In genomic region chr11:59777104-59777503, GRCh38 we compare ENCODE assay signal across 26 cellular contexts. TPM values are rescaled to one million over a fixed set of nuclear protein-coding genes. Genes with fewer than 3 reads are reported as not detected.
A peak's percentile ranks its signal among the peaks of the same experiment; 100 is the strongest.
DNase-seq lines count a peak whose midpoint lies in the region; ATAC-seq and TF ChIP-seq lines count a peak whose summit lies in the region.
"Had no signal": no experiment of that assay in that cellular context is flagged by ENCODE, and none has a peak within 500 bp of the region (broad histone marks: within the 10 kb centered on the region; RNA-seq: fewer than 3 reads in every experiment).

No MANE protein-coding gene starts in this region.

- no peak overlapping the region for H4K91ac ChIP-seq in mesenchymal stem cell (ENCODE audit: low read length)

- no TSS peak for BruUV-seq in mammary epithelial cell (replicated peaks; lab: Mats Ljungman, UMichigan)

- peak overlapping the region; percentile 66 for H3K27ac Mint-ChIP-seq in activated CD8-positive, alpha-beta memory T cell treated with anti-CD3 and anti-CD28 coated beads, Interleukin-2, amount 10 ng/mL, durations not matched to agents 7 days and 5 days
- H3K27ac Mint-ChIP-seq in type B pancreatic cell, result peak overlapping the region; percentile 83
- H3K27ac Mint-ChIP-seq: activated naive CD8-positive, alpha-beta T cell treated with anti-CD3 and anti-CD28 coated beads for 36 hours; B cell had no signal

- intact Hi-C loops in body of pancreas (cut with DNase I), result no loop called here
- intact Hi-C loops in mammary epithelial cell (cut with micrococcal nuclease), result no loop called here

- H2AFZ ChIP-seq in mesenchymal stem cell (ENCODE audit: low read depth, low read length) (no peak overlapping the region), mammary epithelial cell (ENCODE audit: low read depth, low read length) (no peak overlapping the region)

- H3K4me1 ChIP-seq in body of pancreas (peaks cover 39% of the 10 kb centered on the region), mesenchymal stem cell (ENCODE audit: control insufficient read depth, insufficient read depth, low read depth, low read length) (peaks cover 8% of the 10 kb centered on the region), mammary epithelial cell (ENCODE audit: insufficient read depth, low read length) (peaks cover 17% of the 10 kb centered on the region)

- no peak for TF ChIP-seq POLR2A in body of pancreas (IDR thresholded peaks at IDR 0.05)

- ATAC-seq in activated CD8-positive, alpha-beta memory T cell treated with anti-CD3 and anti-CD28 coated beads, Interleukin-2, amount 10 ng/mL, durations not matched to agents 7 days and 5 days, result no peak
- peak; percentile 55 for ATAC-seq in body of pancreas
- ATAC-seq: activated CD8-positive, alpha-beta T cell treated with anti-CD3 and anti-CD28 coated beads, Interleukin-2, amount 10 ng/mL, durations not matched to agents 7 days and 5 days had no signal

- H3K18ac ChIP-seq in mesenchymal stem cell (ENCODE audit: low read depth in 1 of 2, low read length in 2 of 2), result no peak overlapping the region

- H3K4me2 ChIP-seq in mesenchymal stem cell (ENCODE audit: low read length, poor library complexity, severe bottlenecking), result no peak overlapping the region
- no peak overlapping the region for H3K4me2 ChIP-seq in mammary epithelial cell (ENCODE audit: insufficient read depth, low read depth, low read length)

- H3K4me1 Mint-ChIP-seq in activated CD8-positive, alpha-beta memory T cell treated with anti-CD3 and anti-CD28 coated beads, Interleukin-2, amount 10 ng/mL, durations not matched to agents 7 days and 5 days, result peaks cover 76% of the 10 kb centered on the region
- H3K4me1 Mint-ChIP-seq in type B pancreatic cell (ENCODE audit: unreplicated experiment), result peaks cover 6% of the 10 kb centered on the region

- in situ Hi-C loops in mammary epithelial cell (cut with MboI; ENCODE audit: low sequenced_read_pairs in 2 of 2), result loop anchor here in 1 of 2 donors (25.0 kb wide), 1 partner anchor 215 kb away; no protein-coding TSS in a partner anchor

- H2BK120ac ChIP-seq in mesenchymal stem cell (ENCODE audit: low read depth, low read length), result no peak overlapping the region

- peaks cover 27% of the 10 kb centered on the region for H3K79me1 ChIP-seq in mesenchymal stem cell (replicated peaks; ENCODE audit: low read length, poor library complexity, severe bottlenecking)

- H3K9me3 Mint-ChIP-seq in activated CD8-positive, alpha-beta memory T cell treated with anti-CD3 and anti-CD28 coated beads, Interleukin-2, amount 10 ng/mL, durations not matched to agents 7 days and 5 days (ENCODE audit: low read depth), result no peaks in the 10 kb centered on the region
- no peaks in the 10 kb centered on the region for H3K9me3 Mint-ChIP-seq in type B pancreatic cell
- H3K9me3 Mint-ChIP-seq: activated naive CD8-positive, alpha-beta T cell treated with anti-CD3 and anti-CD28 coated beads for 36 hours had no signal

- H3K23ac ChIP-seq in mesenchymal stem cell (ENCODE audit: low read length in 2 of 2), result no peak overlapping the region

- peak overlapping the region; percentile 13 for H2AK5ac ChIP-seq in mesenchymal stem cell (ENCODE audit: low read length, severe bottlenecking)

- no peak overlapping the region for H3K14ac ChIP-seq in mesenchymal stem cell (ENCODE audit: low read length in 2 of 2)

- no peak for DNase-seq in activated CD8-positive, alpha-beta memory T cell treated with anti-CD3 and anti-CD28 coated beads, Interleukin-2, amount 10 ng/mL, durations not matched to agents 7 days and 5 days
- DNase-seq in activated CD8-positive, alpha-beta memory T cell treated with anti-CD3 and anti-CD28 coated beads for 24 hours, result no peak
- no peak for DNase-seq in body of pancreas
- DNase-seq in mesenchymal stem cell, result no peak
- no peak for DNase-seq in type B pancreatic cell (ENCODE audit: extremely low spot score, unreplicated experiment)
- DNase-seq in SHP77 (lab: John Stamatoyannopoulos, UW), result no peak
- DNase-seq in globus pallidus (ENCODE audit: low spot score), result no peak
- no peak for DNase-seq in mammary epithelial cell
- DNase-seq: activated CD4-positive, CD25-positive, alpha-beta regulatory T cell; activated CD8-positive, alpha-beta T cell treated with anti-CD3 and anti-CD28 coated beads, Interleukin-2, amount 10 ng/mL, durations not matched to agents 7 days and 5 days; activated effector memory CD4-positive, alpha-beta T cell treated with anti-CD3 and anti-CD28 coated beads, Interleukin-2, amount 50 U/mL, for 16 hours; activated naive CD8-positive, alpha-beta T cell treated with anti-CD3 and anti-CD28 coated beads for 36 hours; cerebellar nuclear complex; DND-41; glutamatergic neuron; islet precursor cell; Kasumi-1; NCI-H146; NCI-H2107; NCI-H774; psoas muscle; stimulated activated naive CD8-positive, alpha-beta T cell treated with anti-CD3 and anti-CD28 coated beads, Interleukin-15, Interleukin-2, amounts not matched to agents 100 U/mL and 50 U/mL, for 24 hours had no signal

- H4K8ac ChIP-seq in mesenchymal stem cell (ENCODE audit: low read length), result no peak overlapping the region

- H3K27me3 Mint-ChIP-seq in activated CD8-positive, alpha-beta memory T cell treated with anti-CD3 and anti-CD28 coated beads, Interleukin-2, amount 10 ng/mL, durations not matched to agents 7 days and 5 days, result no peaks in the 10 kb centered on the region
- H3K27me3 Mint-ChIP-seq in type B pancreatic cell, result no peaks in the 10 kb centered on the region
- H3K27me3 Mint-ChIP-seq: activated naive CD8-positive, alpha-beta T cell treated with anti-CD3 and anti-CD28 coated beads for 36 hours; B cell had no signal

- TF ChIP-seq CTCF in body of pancreas (IDR thresholded peaks at IDR 0.05), result no peak
- no peak for TF ChIP-seq CTCF in type B pancreatic cell (conservative IDR thresholded peaks at IDR 0.05)
- TF ChIP-seq CTCF in mammary epithelial cell (conservative IDR thresholded peaks at IDR 0.05 in 1 of 2, IDR thresholded peaks at IDR 0.05 in 1 of 2; ENCODE audit: extremely low read depth in 1 of 2, insufficient read depth in 1 of 2, low read depth in 1 of 2, low read length in 2 of 2), result no peak

- H3K4me3 ChIP-seq in body of pancreas (no peak overlapping the region), mesenchymal stem cell (ENCODE audit: insufficient read depth in 1 of 2, low read depth in 1 of 2, low read length in 2 of 2) (no peak overlapping the region), mammary epithelial cell (replicated peaks in 1 of 3; ENCODE audit: insufficient read depth in 1 of 3, low read depth in 2 of 3, low read length in 3 of 3) (no peak overlapping the region)
- H3K4me3 ChIP-seq: psoas muscle, SJSA1, thoracic aorta had no signal

- H2BK15ac ChIP-seq in mesenchymal stem cell (ENCODE audit: low read depth, poor library complexity, severe bottlenecking), result no peak overlapping the region

- H2BK5ac ChIP-seq in mesenchymal stem cell (ENCODE audit: low read depth, low read length, poor library complexity, severe bottlenecking), result no peak overlapping the region

- H4K20me1 ChIP-seq in mammary epithelial cell (ENCODE audit: insufficient read depth, low read length), result no peaks in the 10 kb centered on the region

- no peak overlapping the region for H2BK12ac ChIP-seq in mesenchymal stem cell (ENCODE audit: low read length in 2 of 2)

- WGBS in body of pancreas, 2 donors, result 66 to 72% methylated on average over 5 of the region's 5 CpGs
- 91% methylated on average over 5 of the region's 5 CpGs for WGBS in mesenchymal stem cell
- WGBS in mammary epithelial cell (ENCODE audit: low coverage, missing lambda C conversion rate), result 77% methylated on average over 5 of the region's 5 CpGs

- no peak overlapping the region for H3K4me3 Mint-ChIP-seq in activated CD8-positive, alpha-beta memory T cell treated with anti-CD3 and anti-CD28 coated beads, Interleukin-2, amount 10 ng/mL, durations not matched to agents 7 days and 5 days
- no peak overlapping the region for H3K4me3 Mint-ChIP-seq in type B pancreatic cell
- H3K4me3 Mint-ChIP-seq: activated CD8-positive, alpha-beta T cell treated with anti-CD3 and anti-CD28 coated beads, Interleukin-2, amount 10 ng/mL, durations not matched to agents 7 days and 5 days; activated naive CD8-positive, alpha-beta T cell treated with anti-CD3 and anti-CD28 coated beads for 36 hours; B cell had no signal

- H3K9me3 ChIP-seq in body of pancreas (no peaks in the 10 kb centered on the region), mesenchymal stem cell (ENCODE audit: control insufficient read depth, low read length) (no peaks in the 10 kb centered on the region), mammary epithelial cell (replicated peaks; ENCODE audit: insufficient read depth, low read length) (no peaks in the 10 kb centered on the region)
- H3K9me3 ChIP-seq: psoas muscle, SJSA1, thoracic aorta had no signal

- H3K27me3 ChIP-seq in body of pancreas (no peaks in the 10 kb centered on the region), mesenchymal stem cell (ENCODE audit: control insufficient read depth in 1 of 2, insufficient read depth in 1 of 2, low read length in 2 of 2) (no peaks in the 10 kb centered on the region), mammary epithelial cell (ENCODE audit: insufficient read depth, low read length) (no peaks in the 10 kb centered on the region)
- H3K27me3 ChIP-seq: SJSA1 had no signal

- peaks cover 59% of the 10 kb centered on the region for H3K79me2 ChIP-seq in mammary epithelial cell (ENCODE audit: insufficient read depth, low read length)

- dilution Hi-C loops in mammary epithelial cell (cut with HindIII; ENCODE audit: low sequenced_read_pairs), result no loop called here

- H3K36me3 Mint-ChIP-seq in activated CD8-positive, alpha-beta memory T cell treated with anti-CD3 and anti-CD28 coated beads, Interleukin-2, amount 10 ng/mL, durations not matched to agents 7 days and 5 days, result peaks cover 80% of the 10 kb centered on the region
- H3K36me3 Mint-ChIP-seq in type B pancreatic cell, result peaks cover 5% of the 10 kb centered on the region

- CTCF ChIA-PET in activated CD8-positive, alpha-beta memory T cell treated with anti-CD3 and anti-CD28 coated beads, Interleukin-2, amount 10 ng/mL, durations not matched to agents 7 days and 5 days (lab: Charles Lee), result interaction anchor here (1.7 to 2.2 kb wide), 2 partner anchors 10 to 21 kb away, joined by 6 to 8 read pairs; no protein-coding TSS in a partner anchor
- CTCF ChIA-PET in mammary epithelial cell (lab: Charles Lee; ENCODE audit: low non-redundant PET), result no interaction called here

- peaks cover 0 to 6% of the 10 kb centered on the region in 2 donors for H3K36me3 ChIP-seq in body of pancreas (replicated peaks in 1 of 2; ENCODE audit: insufficient read depth in 1 of 2, low read depth in 2 of 2)
- H3K36me3 ChIP-seq in mesenchymal stem cell (ENCODE audit: control insufficient read depth in 1 of 2, insufficient read depth in 2 of 2, low read depth in 1 of 2, low read length in 2 of 2), result peaks cover 14 to 71% of the 10 kb centered on the region in 2 experiments
- peaks cover 7% of the 10 kb centered on the region for H3K36me3 ChIP-seq in mammary epithelial cell (ENCODE audit: insufficient read depth, low read length)

- H3K27ac ChIP-seq in body of pancreas (peak overlapping the region in 3 of 4 donors; percentile 56 to 76 (median 67)), mesenchymal stem cell (ENCODE audit: low read length, poor library complexity, severe bottlenecking) (peak overlapping the region; percentile 65), mammary epithelial cell (ENCODE audit: insufficient read depth, low read depth, low read length) (no peak overlapping the region)
- H3K27ac ChIP-seq: epithelial cell of prostate, psoas muscle, SJSA1 had no signal

- no peak overlapping the region for H3K9ac ChIP-seq in mesenchymal stem cell (ENCODE audit: low read length)
- no peak overlapping the region for H3K9ac ChIP-seq in mammary epithelial cell (ENCODE audit: insufficient read depth, low read length)

- no peak overlapping the region for H3K4ac ChIP-seq in mesenchymal stem cell (ENCODE audit: low read depth in 1 of 2, low read length in 2 of 2)

RNA-seq across cellular contexts. Expression of gene STX3, which starts 21.9 kb away (rescaled TPM):
- total RNA-seq in activated CD8-positive, alpha-beta memory T cell treated with anti-CD3 and anti-CD28 coated beads, Interleukin-2, amount 10 ng/mL, durations not matched to agents 7 days and 5 days, result 10 to 100 TPM; 76.1 to 82.2 TPM
- total RNA-seq in body of pancreas (10 to 100 TPM; 31.6 to 56.7 TPM), type B pancreatic cell (ENCODE audit: low replicate concordance) (44.6 and 75.8 TPM in 2 replicates), mammary epithelial cell (10 to 100 TPM; 28.8 to 46.8 TPM)
- 27.5 TPM for polyA plus RNA-seq in mesenchymal stem cell (2013, experiment 1 of 2)
- 27.8 TPM for polyA plus RNA-seq in mesenchymal stem cell (2013, experiment 2 of 2)
- polyA plus RNA-seq in mammary epithelial cell, result 20.2 TPM
- 22.4 TPM for polyA minus RNA-seq in mammary epithelial cell

RNA-seq across cellular contexts. Expression of gene MRPL16, which starts 33.5 kb away (rescaled TPM):
- total RNA-seq in activated CD8-positive, alpha-beta memory T cell treated with anti-CD3 and anti-CD28 coated beads, Interleukin-2, amount 10 ng/mL, durations not matched to agents 7 days and 5 days, result 100 to 1,000 TPM in 1 of 2 experiments, 10 to 100 TPM in 1; 76.5 to 102 TPM
- total RNA-seq in body of pancreas (10 to 100 TPM; 29.7 to 31.1 TPM), type B pancreatic cell (ENCODE audit: low replicate concordance) (46.2 and 67.1 TPM in 2 replicates), mammary epithelial cell (10 to 100 TPM; 27.7 to 46.6 TPM)
- 45.5 TPM for polyA plus RNA-seq in mesenchymal stem cell (2013, experiment 1 of 2)
- 44.5 TPM for polyA plus RNA-seq in mesenchymal stem cell (2013, experiment 2 of 2)
- 90.3 TPM for polyA plus RNA-seq in mammary epithelial cell
- 45.1 TPM for polyA minus RNA-seq in mammary epithelial cell
